11 cellular contexts compared by ENCODE assay signal in the genomic region with DNA sequence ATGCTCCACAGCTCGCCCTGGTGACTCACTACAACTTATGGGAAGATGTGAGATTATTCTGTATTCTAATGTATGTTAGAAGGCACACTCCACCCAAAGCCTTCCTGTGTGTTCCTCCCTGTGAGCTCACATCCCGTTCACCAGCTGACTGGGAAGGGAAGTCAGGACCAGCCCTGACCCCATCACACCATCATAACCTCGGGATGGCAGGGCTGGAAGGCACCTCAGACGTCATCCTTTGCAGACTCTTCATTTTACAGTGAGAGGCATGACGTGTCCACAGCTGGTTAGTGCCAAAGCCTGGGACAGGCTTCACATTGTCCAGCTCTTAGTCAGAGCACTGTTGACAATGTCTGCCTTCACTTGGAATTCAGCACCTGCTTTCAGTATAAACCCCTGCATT.
A peak's percentile ranks its signal among the peaks of the same experiment; 100 is the strongest.
DNase-seq lines count a peak whose midpoint lies in the region; ATAC-seq, FAIRE-seq and TF ChIP-seq lines count a peak whose summit lies in the region.
"Had no signal": no experiment of that assay in that cellular context is flagged by ENCODE, and none has a peak within 500 bp of the region (broad histone marks: within the 10 kb centered on the region; RNA-seq: fewer than 3 reads in every experiment).

No MANE protein-coding gene starts in this region.

- no peaks in the 10 kb centered on the region for H3K9me2 ChIP-seq in PC-3 (replicated peaks; ENCODE audit: low read length)

- H3K27me3 Mint-ChIP-seq in neural progenitor cell (ENCODE audit: insufficient read depth, low read depth) = peaks cover 4% of the 10 kb centered on the region

- H3K9me3 ChIP-seq in AG04450 (ENCODE audit: control insufficient read depth, insufficient read depth, low read length) = no peaks in the 10 kb centered on the region
- no peaks in the 10 kb centered on the region for H3K9me3 ChIP-seq in PC-3 (ENCODE audit: low read length)
- H3K9me3 ChIP-seq in muscle layer of colon (ENCODE audit: low read length) = no peaks in the 10 kb centered on the region
- no peaks in the 10 kb centered on the region for H3K9me3 ChIP-seq in neural progenitor cell (ENCODE audit: low read depth)
- no peaks in the 10 kb centered on the region for H3K9me3 ChIP-seq in pancreas

- TF ChIP-seq CTCF in AG04450 (IDR thresholded peaks at IDR 0.05; ENCODE audit: low read depth, low read length) (no peak), PC-3 (conservative IDR thresholded peaks at IDR 0.05; ENCODE audit: low read depth, low read length) (no peak), epithelial cell of esophagus (IDR thresholded peaks at IDR 0.05; ENCODE audit: insufficient read depth, low read depth, low read length, missing control alignments) (no peak), neural progenitor cell (IDR thresholded peaks at IDR 0.05) (no peak), pancreas (IDR thresholded peaks at IDR 0.05) (no peak)

- DNase-seq in AG04450 (ENCODE audit: low read depth, low spot score) (peak; percentile 97), PC-3 (peak; percentile 96), epithelial cell of esophagus (ENCODE audit: low read depth) (peak; percentile 83), neural progenitor cell (ENCODE audit: low spot score) (no peak), pancreas (no peak), NCI-H510A (lab: John Stamatoyannopoulos, UW) (no peak)
- DNase-seq: Kasumi-1 had no signal

- H3K36me3 ChIP-seq in PC-3 (ENCODE audit: low read depth, low read length) (no peaks in the 10 kb centered on the region), muscle layer of colon (ENCODE audit: insufficient read depth, low read length) (no peaks in the 10 kb centered on the region), neural progenitor cell (no peaks in the 10 kb centered on the region), pancreas (no peaks in the 10 kb centered on the region)
- H3K36me3 ChIP-seq: BLaER1 had no signal

- peak overlapping the region; percentile 70; the same call in 1 of the 2 replicates for H3K9ac ChIP-seq in PC-3 (ENCODE audit: low read length)
- H3K9ac ChIP-seq in muscle layer of colon (ENCODE audit: low read length) = no peak overlapping the region
- H3K9ac ChIP-seq in neural progenitor cell = no peak overlapping the region
- H3K9ac ChIP-seq: BLaER1 had no signal

- H3F3A ChIP-seq in PC-3 (ENCODE audit: low read length, unreplicated experiment) = peaks cover 8% of the 10 kb centered on the region
- no peaks in the 10 kb centered on the region for H3F3A ChIP-seq in neural progenitor cell (ENCODE audit: low read depth)

- no peak overlapping the region for H3K27ac Mint-ChIP-seq in neural progenitor cell

- no peak overlapping the region; the same call in 1 of the 2 replicates for H3K4me3 ChIP-seq in AG04450 (ENCODE audit: low read depth, low read length)
- no peak overlapping the region for H3K4me3 ChIP-seq in PC-3 (ENCODE audit: low read length)
- no peak overlapping the region for H3K4me3 ChIP-seq in epithelial cell of esophagus (ENCODE audit: low read length)
- H3K4me3 ChIP-seq in muscle layer of colon (ENCODE audit: low read depth in 1 of 2, low read length in 2 of 2) = no peak overlapping the region
- H3K4me3 ChIP-seq in neural progenitor cell = no peak overlapping the region
- no peak overlapping the region for H3K4me3 ChIP-seq in pancreas
- H3K4me3 ChIP-seq: BLaER1 had no signal

- POLR2A ChIA-PET in AG04450 (lab: Yijun Ruan, JAX) = interaction anchor here (0.6 to 1.2 kb wide), 12 partner anchors 10 to 585 kb away, joined by 3 to 8 read pairs (median 4); partner anchors contain the start of gene IGFBP5
- POLR2A ChIA-PET in PC-3 (lab: Charles Lee; ENCODE audit: unreplicated experiment) = interaction anchor here (0.6 to 0.7 kb wide), 3 partner anchors 90 to 156 kb away, joined by 3 to 8 read pairs (median 4); no protein-coding TSS in a partner anchor

- no TSS peak for BruUV-seq in PC-3 (replicated peaks; lab: Mats Ljungman, UMichigan)

- peak overlapping the region; percentile 75 for H3K4me2 ChIP-seq in PC-3 (ENCODE audit: low read length)
- H3K4me2 ChIP-seq in neural progenitor cell = no peak overlapping the region
- H3K4me2 ChIP-seq: BLaER1 had no signal

- 63 to 69% methylated on average over 5 of the region's 5 CpGs for WGBS in pancreas, 2 donors

- H3K4me1 ChIP-seq in PC-3 (ENCODE audit: insufficient read depth, low read length) (peaks cover 49% of the 10 kb centered on the region), muscle layer of colon (ENCODE audit: insufficient read depth, low read length) (peaks cover 54% of the 10 kb centered on the region), neural progenitor cell (no peaks in the 10 kb centered on the region), pancreas (no peaks in the 10 kb centered on the region)

- peaks cover 6% of the 10 kb centered on the region for H3K9me3 Mint-ChIP-seq in neural progenitor cell

- intact Hi-C loops in PC-3 (cut with micrococcal nuclease) (loop anchor here (2.0 to 5.0 kb wide), 5 partner anchors 40 to 233 kb away; no protein-coding TSS in a partner anchor), pancreas (cut with DNase I) (no loop called here)

- H3K79me2 ChIP-seq in PC-3 (ENCODE audit: low read length) = no peaks in the 10 kb centered on the region
- no peaks in the 10 kb centered on the region for H3K79me2 ChIP-seq in neural progenitor cell (ENCODE audit: low read depth)

- peak; percentile 72 for ATAC-seq in PC-3
- ATAC-seq in pancreas = no peak
- no peak for ATAC-seq in GM21528 (IDR thresholded peaks at IDR 0.05; ENCODE audit: low FRiP score, unreplicated experiment)

- no peak overlapping the region for H2AFZ ChIP-seq in PC-3 (ENCODE audit: low read length)
- no peak overlapping the region for H2AFZ ChIP-seq in neural progenitor cell (replicated peaks)

- H4K20me1 ChIP-seq in PC-3 (ENCODE audit: low read length) (no peaks in the 10 kb centered on the region), neural progenitor cell (ENCODE audit: low read depth) (no peaks in the 10 kb centered on the region)
- H4K20me1 ChIP-seq: BLaER1 had no signal

- FAIRE-seq in pancreas (lab: Jason Lieb, UNC) = no peak

- CTCF ChIA-PET in AG04450 (lab: Charles Lee) (interaction anchor here (0.6 to 1.0 kb wide), 2 partner anchors 581 to 751 kb away, joined by 3 read pairs; no protein-coding TSS in a partner anchor), PC-3 (lab: Charles Lee) (no interaction called here)

- H3K27me3 ChIP-seq in AG04450 (ENCODE audit: control insufficient read depth, insufficient read depth, low read length) (no peaks in the 10 kb centered on the region), PC-3 (ENCODE audit: low read length) (no peaks in the 10 kb centered on the region), muscle layer of colon (ENCODE audit: control insufficient read depth in 1 of 2, insufficient read depth in 2 of 2, low read length in 2 of 2) (no peaks in the 10 kb centered on the region), neural progenitor cell (peaks cover 41% of the 10 kb centered on the region), pancreas (no peaks in the 10 kb centered on the region)
- H3K27me3 ChIP-seq: BLaER1 had no signal

- H3K4me1 Mint-ChIP-seq in neural progenitor cell = no peaks in the 10 kb centered on the region

- no peaks in the 10 kb centered on the region for H3K36me3 Mint-ChIP-seq in neural progenitor cell

- H3K27ac ChIP-seq in AG04450 (ENCODE audit: low read depth, low read length) (peak overlapping the region; percentile 97), PC-3 (ENCODE audit: low read length) (peak overlapping the region; percentile 94), muscle layer of colon (ENCODE audit: low read depth, low read length) (peak overlapping the region; percentile 13), neural progenitor cell (no peak overlapping the region), pancreas (no peak overlapping the region)
- H3K27ac ChIP-seq: BLaER1 had no signal

- H3K4me3 Mint-ChIP-seq in neural progenitor cell = no peak overlapping the region
- H3K4me3 Mint-ChIP-seq: neural crest cell had no signal

Comparison
In these comparisons a context has a peak if more than half of its experiments do, and no peak if none do; other contexts are left out.
1. DNase-seq: peak in AG04450 (single experiment), PC-3 (single experiment) and epithelial cell of esophagus (single experiment); none in neural progenitor cell (single experiment), pancreas (0 of 6) and NCI-H510A (single experiment).
2. H3K27ac ChIP-seq: peak in AG04450 (single experiment), PC-3 (single experiment) and muscle layer of colon (single experiment); none in neural progenitor cell (single experiment) and pancreas (0 of 4).